21 cellular contexts compared by ENCODE assay signal in genomic region chr4:80452055-80452454, GRCh38.
DNase-seq lines count a peak whose midpoint lies in the region; ATAC-seq, FAIRE-seq and TF ChIP-seq lines count a peak whose summit lies in the region.
"Had no signal": no experiment of that assay in that cellular context is flagged by ENCODE, and none has a peak within 500 bp of the region (broad histone marks: within the 10 kb centered on the region; RNA-seq: fewer than 3 reads in every experiment).

No MANE protein-coding gene starts in this region.

- no peak overlapping the region for H3K23ac ChIP-seq in H1 (ENCODE audit: insufficient read length)

- no peaks in the 10 kb centered on the region for H3K23me2 ChIP-seq in H1 (ENCODE audit: low read depth, low read length)

- H3K18ac ChIP-seq in H1 (ENCODE audit: extremely low read depth, low read length): no peak overlapping the region

- TF ChIP-seq POLR2A in H1 (IDR thresholded peaks at IDR 0.05; ENCODE audit: control extremely low read depth in 1 of 2, low read depth in 2 of 2, low read length in 2 of 2) (no peak), adrenal gland (IDR thresholded peaks at IDR 0.05) (no peak)

- no peak overlapping the region for H2BK12ac ChIP-seq in H1 (ENCODE audit: low read depth, low read length)

- intact Hi-C loops in PC-3 (cut with micrococcal nuclease) (loop anchor here (2.0 to 5.0 kb wide), 6 partner anchors 85 to 590 kb away; no protein-coding TSS in a partner anchor), adrenal gland (cut with DNase I) (no loop called here)

- H3F3A ChIP-seq in GM23338 (replicated peaks; ENCODE audit: low read depth): no peaks in the 10 kb centered on the region
- peaks cover 9% of the 10 kb centered on the region for H3F3A ChIP-seq in PC-3 (ENCODE audit: low read length, unreplicated experiment)

- H2BK5ac ChIP-seq in H1 (ENCODE audit: low read depth, low read length): no peak overlapping the region

- no peak overlapping the region for H3K4me3 ChIP-seq in GM23338
- H3K4me3 ChIP-seq in PC-3 (ENCODE audit: low read length): no peak overlapping the region
- H3K4me3 ChIP-seq in H1 (ENCODE audit: extremely low read depth in 1 of 4, insufficient read depth in 2 of 4, low read depth in 3 of 4, low read length in 4 of 4): no peak overlapping the region
- no peak overlapping the region for H3K4me3 ChIP-seq in adrenal gland
- H3K4me3 ChIP-seq: BLaER1 had no signal

- POLR2A ChIA-PET in PC-3 (lab: Charles Lee; ENCODE audit: unreplicated experiment): no interaction called here
- POLR2A ChIA-PET in H1 (lab: Charles Lee; ENCODE audit: partially characterized antibody): no interaction called here

- H3K36me3 Mint-ChIP-seq in GM23338 (ENCODE audit: low read depth): no peaks in the 10 kb centered on the region

- H3K79me1 ChIP-seq in H1 (ENCODE audit: low read depth, low read length): no peaks in the 10 kb centered on the region

- no peak for TF ChIP-seq CTCF in GM23338 (conservative IDR thresholded peaks at IDR 0.05; ENCODE audit: low read depth in 2 of 2)
- no peak for TF ChIP-seq CTCF in PC-3 (conservative IDR thresholded peaks at IDR 0.05; ENCODE audit: low read depth, low read length)
- no peak for TF ChIP-seq CTCF in H1 (IDR thresholded peaks at IDR 0.05; ENCODE audit: control extremely low read depth in 1 of 3, insufficient read depth in 1 of 3, low read depth in 1 of 3, low read length in 3 of 3)
- no peak for TF ChIP-seq CTCF in adrenal gland (IDR thresholded peaks at IDR 0.05)

- no peak for FAIRE-seq in H1 (lab: Jason Lieb, UNC)
- FAIRE-seq: A204.1, G401.6, GM12892, GM19239 had no signal

- no peak overlapping the region for H2BK20ac ChIP-seq in H1 (ENCODE audit: low read length)

- no peak overlapping the region for H3K4me3 Mint-ChIP-seq in GM23338
- H3K4me3 Mint-ChIP-seq: B cell; CD4-positive, CD25-positive, alpha-beta regulatory T cell; CD8-positive, alpha-beta T cell had no signal

- no TSS peak for BruUV-seq in PC-3 (replicated peaks; lab: Mats Ljungman, UMichigan)

- H3K9ac ChIP-seq in PC-3 (ENCODE audit: low read length) (peak overlapping the region; percentile 68), H1 (replicated peaks in 1 of 4; ENCODE audit: extremely low read depth in 1 of 4, low read depth in 3 of 4, low read length in 3 of 4) (no peak overlapping the region)
- H3K9ac ChIP-seq: BLaER1 had no signal

- H3K9me2 ChIP-seq in GM23338 (ENCODE audit: insufficient read depth): peaks cover 9% of the 10 kb centered on the region
- no peaks in the 10 kb centered on the region for H3K9me2 ChIP-seq in PC-3 (replicated peaks; ENCODE audit: low read length)

- no peak overlapping the region for H3K56ac ChIP-seq in H1 (replicated peaks; ENCODE audit: insufficient read length, low read depth, low read length)

- no peak overlapping the region for H4K8ac ChIP-seq in H1 (ENCODE audit: extremely low read depth, insufficient read depth, low read length)

- H3K9me3 ChIP-seq in PC-3 (ENCODE audit: low read length) (no peaks in the 10 kb centered on the region), H1 (ENCODE audit: insufficient read depth in 2 of 2, low read depth in 1 of 2, low read length in 1 of 2) (no peaks in the 10 kb centered on the region), adrenal gland (replicated peaks in 1 of 3) (no peaks in the 10 kb centered on the region)
- H3K9me3 ChIP-seq: Caco-2 had no signal

- peaks cover 17% of the 10 kb centered on the region for H3K4me1 Mint-ChIP-seq in GM23338
- H3K4me1 Mint-ChIP-seq: B cell had no signal

- H3K14ac ChIP-seq in H1 (ENCODE audit: insufficient read length): no peak overlapping the region

- DNase-seq in GM23338 (ENCODE audit: low spot score) (no peak), PC-3 (peak; percentile 32), H1 (ENCODE audit: low read depth in 1 of 2, low spot score in 2 of 2) (no peak), NCI-H1105 (lab: John Stamatoyannopoulos, UW) (no peak), HuH-7.5 (ENCODE audit: low spot score) (no peak), adrenal gland (no peak)
- DNase-seq: Caco-2; CD4-positive, CD25-positive, alpha-beta regulatory T cell; CD8-positive, alpha-beta T cell; DMS153; DND-41; GOT3; H7 had no signal

- H3K27me3 Mint-ChIP-seq in GM23338 (ENCODE audit: insufficient read depth, low read depth, poor library complexity): no peaks in the 10 kb centered on the region
- H3K27me3 Mint-ChIP-seq: B cell; CD4-positive, CD25-positive, alpha-beta regulatory T cell had no signal

- H3K27me3 ChIP-seq in GM23338 (ENCODE audit: insufficient read depth): no peaks in the 10 kb centered on the region
- H3K27me3 ChIP-seq in PC-3 (ENCODE audit: low read length): no peaks in the 10 kb centered on the region
- no peaks in the 10 kb centered on the region for H3K27me3 ChIP-seq in H1 (replicated peaks in 1 of 4; ENCODE audit: control insufficient read depth in 3 of 4, extremely low read depth in 1 of 4, insufficient read depth in 3 of 4, low read length in 3 of 4)
- no peaks in the 10 kb centered on the region for H3K27me3 ChIP-seq in adrenal gland
- H3K27me3 ChIP-seq: BLaER1 had no signal

- whole genome bisulfite sequencing in H1 (ENCODE audit: extremely low coverage in 1 of 2, insufficient coverage in 1 of 2, insufficient read length in 1 of 2, insufficient replicate concordance in 2 of 2, low coverage in 1 of 2, low lambda C conversion rate in 2 of 2, missing lambda C conversion rate in 1 of 2), 2 experiments: 92% methylated on average over 2 of the region's 2 CpGs; no CpG with 5 or more reads in 1 of the 2 experiments
- 67 to 74% (median 70%) methylated on average over 2 of the region's 2 CpGs for WGBS in adrenal gland, 4 donors

- H2AFZ ChIP-seq in GM23338 (peak overlapping the region; percentile 40; the same call in 1 of the 2 replicates), PC-3 (ENCODE audit: low read length) (peak overlapping the region; percentile 14; the same call in 1 of the 2 replicates), H1 (ENCODE audit: low read length) (0 out of 2 replicates have a peak overlapping the region, but pooled peaks have one; percentile 14)

- peaks cover 15% of the 10 kb centered on the region for H3K4me1 ChIP-seq in GM23338 (ENCODE audit: insufficient read depth)
- peaks cover 59% of the 10 kb centered on the region for H3K4me1 ChIP-seq in PC-3 (ENCODE audit: insufficient read depth, low read length)
- peaks cover 0 to 17% (median 4%) of the 10 kb centered on the region in 4 experiments; a peak in 4 of 7 replicates for H3K4me1 ChIP-seq in H1 (replicated peaks in 1 of 4; ENCODE audit: control insufficient read depth in 3 of 4, insufficient read depth in 4 of 4, low read length in 3 of 4)
- no peaks in the 10 kb centered on the region for H3K4me1 ChIP-seq in adrenal gland (replicated peaks in 1 of 2)
- H3K4me1 ChIP-seq: BLaER1, Caco-2 had no signal

- no peak for TF ChIP-seq RAD21 in H1 (IDR thresholded peaks at IDR 0.05 in 1 of 2, conservative IDR thresholded peaks at IDR 0.05 in 1 of 2; ENCODE audit: low read depth in 2 of 2, low read length in 2 of 2)

- CTCF ChIA-PET in PC-3 (lab: Charles Lee) (no interaction called here), H1 (lab: Charles Lee; ENCODE audit: partially characterized antibody) (interaction anchor here (1.8 kb wide), 2 partner anchors 8 to 13 kb away, joined by 4 to 10 read pairs; no protein-coding TSS in a partner anchor)

- H3K27ac ChIP-seq in GM23338 (ENCODE audit: low read depth) (no peak overlapping the region), PC-3 (ENCODE audit: low read length) (peak overlapping the region; percentile 90), H1 (ENCODE audit: low read depth, low read length) (no peak overlapping the region), adrenal gland (no peak overlapping the region)
- H3K27ac ChIP-seq: 22Rv1, BLaER1, C4-2B had no signal

- no peak overlapping the region for H2AK5ac ChIP-seq in H1 (ENCODE audit: low read depth, low read length)

- H4K5ac ChIP-seq in H1 (ENCODE audit: insufficient read length, low read depth, low read length): no peak overlapping the region

- H2BK15ac ChIP-seq in H1 (ENCODE audit: low read length): no peak overlapping the region

- TF ChIP-seq EP300 in H1 (IDR thresholded peaks at IDR 0.05; ENCODE audit: borderline replicate concordance in 1 of 2, low read depth in 2 of 2, low read length in 2 of 2): no peak

- no peak overlapping the region for H4K91ac ChIP-seq in H1 (replicated peaks; ENCODE audit: insufficient read length, low read length)

- no peak overlapping the region for H2BK120ac ChIP-seq in H1 (replicated peaks; ENCODE audit: low read depth, low read length)

- H3K4me2 ChIP-seq in GM23338 (no peak overlapping the region), PC-3 (ENCODE audit: low read length) (peak overlapping the region; percentile 33), H1 (ENCODE audit: insufficient read depth in 1 of 2, low read depth in 2 of 2, low read length in 2 of 2) (no peak overlapping the region)
- H3K4me2 ChIP-seq: BLaER1 had no signal

- H4K20me1 ChIP-seq in GM23338 (replicated peaks; ENCODE audit: insufficient read depth): no peaks in the 10 kb centered on the region
- H4K20me1 ChIP-seq in PC-3 (ENCODE audit: low read length): no peaks in the 10 kb centered on the region
- no peaks in the 10 kb centered on the region for H4K20me1 ChIP-seq in H1 (replicated peaks in 1 of 2; ENCODE audit: control insufficient read depth in 1 of 2, insufficient read depth in 2 of 2, low read length in 2 of 2)
- H4K20me1 ChIP-seq: BLaER1 had no signal

- H3K36me3 ChIP-seq in GM23338 (ENCODE audit: insufficient read depth) (no peaks in the 10 kb centered on the region), PC-3 (ENCODE audit: low read depth, low read length) (no peaks in the 10 kb centered on the region), H1 (ENCODE audit: control insufficient read depth in 2 of 4, insufficient read depth in 4 of 4, low read length in 3 of 4) (no peaks in the 10 kb centered on the region), adrenal gland (replicated peaks in 1 of 2) (no peaks in the 10 kb centered on the region)
- H3K36me3 ChIP-seq: BLaER1 had no signal

- no peaks in the 10 kb centered on the region for H3K9me3 Mint-ChIP-seq in GM23338

- no peak overlapping the region for H3K4ac ChIP-seq in H1 (replicated peaks; ENCODE audit: insufficient read length, low read depth, low read length)

- no peaks in the 10 kb centered on the region for H3K79me2 ChIP-seq in GM23338 (replicated peaks; ENCODE audit: insufficient read depth)
- H3K79me2 ChIP-seq in PC-3 (ENCODE audit: low read length): no peaks in the 10 kb centered on the region
- H3K79me2 ChIP-seq in H1 (ENCODE audit: control insufficient read depth in 1 of 2, insufficient read depth in 2 of 2, low read length in 2 of 2): no peaks in the 10 kb centered on the region

- H3K27ac Mint-ChIP-seq in GM23338: no peak overlapping the region; the same call in 1 of the 2 replicates
- H3K27ac Mint-ChIP-seq: B cell; CD4-positive, CD25-positive, alpha-beta regulatory T cell; CD8-positive, alpha-beta T cell had no signal

- ATAC-seq in GM23338 (no peak), PC-3 (no peak; the same call in 1 of the 2 replicates)
- ATAC-seq: CD8-positive, alpha-beta T cell had no signal

TF ChIP-seq in GM23338, 12 proteins besides CTCF, POLR2A, EP300 and RAD21 (continues in another document):
- no peak for TF ChIP-seq JUNB (IDR thresholded peaks at IDR 0.05; ENCODE audit: unreplicated experiment)
- no peak for TF ChIP-seq EZH2phosphoT487 (IDR thresholded peaks at IDR 0.05; ENCODE audit: unreplicated experiment)

TF ChIP-seq in H1, 55 proteins besides CTCF, POLR2A, EP300 and RAD21 (continues in another document):
- TF ChIP-seq ASH2L (IDR thresholded peaks at IDR 0.05; ENCODE audit: low read length) (no peak), JUND (IDR thresholded peaks at IDR 0.05; ENCODE audit: low read length) (no peak), SIX5 (IDR thresholded peaks at IDR 0.05; ENCODE audit: low read depth, low read length) (no peak)
